In the genomic region with DNA sequence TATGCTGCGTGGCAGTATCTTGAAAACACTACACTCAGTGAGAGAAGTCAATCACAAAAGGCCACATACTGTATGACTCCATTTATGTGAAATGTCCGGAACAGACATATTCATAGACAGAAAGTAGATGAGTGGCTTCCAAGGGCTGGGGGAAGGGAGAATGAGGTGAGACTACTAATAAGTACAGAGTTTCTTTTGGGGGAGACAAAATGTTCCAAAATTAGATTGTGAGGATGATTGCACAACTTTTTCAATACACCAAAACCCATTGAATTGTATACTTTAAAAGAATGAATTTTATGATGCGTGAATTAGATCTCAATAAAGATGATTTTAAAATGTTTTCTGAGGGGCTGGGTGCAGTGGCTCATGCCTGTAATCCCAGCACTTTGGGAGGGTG, we compare ENCODE assay signal across 2 cellular contexts.
A peak's percentile ranks its signal among the peaks of the same experiment; 100 is the strongest.
TF ChIP-seq lines count a peak whose summit lies in the region.

No MANE protein-coding gene starts in this region.

TF ChIP-seq in HEK293, 187 proteins besides CTCF, POLR2A, EP300 and RAD21:
- TF ChIP-seq, protein P1, sequence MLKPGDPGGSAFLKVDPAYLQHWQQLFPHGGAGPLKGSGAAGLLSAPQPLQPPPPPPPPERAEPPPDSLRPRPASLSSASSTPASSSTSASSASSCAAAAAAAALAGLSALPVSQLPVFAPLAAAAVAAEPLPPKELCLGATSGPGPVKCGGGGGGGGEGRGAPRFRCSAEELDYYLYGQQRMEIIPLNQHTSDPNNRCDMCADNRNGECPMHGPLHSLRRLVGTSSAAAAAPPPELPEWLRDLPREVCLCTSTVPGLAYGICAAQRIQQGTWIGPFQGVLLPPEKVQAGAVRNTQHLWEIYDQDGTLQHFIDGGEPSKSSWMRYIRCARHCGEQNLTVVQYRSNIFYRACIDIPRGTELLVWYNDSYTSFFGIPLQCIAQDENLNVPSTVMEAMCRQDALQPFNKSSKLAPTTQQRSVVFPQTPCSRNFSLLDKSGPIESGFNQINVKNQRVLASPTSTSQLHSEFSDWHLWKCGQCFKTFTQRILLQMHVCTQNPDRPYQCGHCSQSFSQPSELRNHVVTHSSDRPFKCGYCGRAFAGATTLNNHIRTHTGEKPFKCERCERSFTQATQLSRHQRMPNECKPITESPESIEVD (tag by site-specific recombination; IDR thresholded peaks at IDR 0.05): peak; percentile 12; the same call in 1 of the 2 replicates
- TF ChIP-seq ZNF157 (tag by site-specific recombination; IDR thresholded peaks at IDR 0.05): no peak

TF ChIP-seq in K562, 482 proteins besides CTCF, POLR2A, EP300 and RAD21:
- peak; percentile 40; the same call in 1 of the 2 replicates for TF ChIP-seq CEBPB (tag; IDR thresholded peaks at IDR 0.05)
- no peak for TF ChIP-seq ZNF436 (CRISPR knock-in tag; IDR thresholded peaks at IDR 0.05)
- TF ChIP-seq CEBPG (CRISPR knock-in tag; IDR thresholded peaks at IDR 0.05): no peak
- TF ChIP-seq CEBPG (tag; conservative IDR thresholded peaks at IDR 0.05 in 1 of 2, IDR thresholded peaks at IDR 0.05 in 1 of 2): peak in 1 of 2 experiments; percentile 39; a peak in 1 of 4 replicates
- TF ChIP-seq SMARCA4 (IDR thresholded peaks at IDR 0.05): no peak
- no peak for TF ChIP-seq RFX1 (IDR thresholded peaks at IDR 0.05)
TF ChIP-seq in K562: peak in this region for 2.
